Comparison of ENCODE assay signal across 1 cellular context in genomic region chr19:422213-422916, GRCh38.
TF ChIP-seq lines count a peak whose summit lies in the region.

No MANE protein-coding gene starts in this region.

TF ChIP-seq in A549, 52 proteins besides CTCF, POLR2A, EP300 and RAD21 (continued from another document):
- TF ChIP-seq CBX8 (IDR thresholded peaks at IDR 0.05) (no peak), EHMT2 (IDR thresholded peaks at IDR 0.05; ENCODE audit: low read depth) (no peak), CEBPB (IDR thresholded peaks at IDR 0.05) (no peak), HDAC2 (IDR thresholded peaks at IDR 0.05) (no peak), TFCP2L1 (CRISPR knock-in tag; IDR thresholded peaks at IDR 0.05) (no peak)
